Comparison of ENCODE assay signal across 8 cellular contexts in the genomic region with DNA sequence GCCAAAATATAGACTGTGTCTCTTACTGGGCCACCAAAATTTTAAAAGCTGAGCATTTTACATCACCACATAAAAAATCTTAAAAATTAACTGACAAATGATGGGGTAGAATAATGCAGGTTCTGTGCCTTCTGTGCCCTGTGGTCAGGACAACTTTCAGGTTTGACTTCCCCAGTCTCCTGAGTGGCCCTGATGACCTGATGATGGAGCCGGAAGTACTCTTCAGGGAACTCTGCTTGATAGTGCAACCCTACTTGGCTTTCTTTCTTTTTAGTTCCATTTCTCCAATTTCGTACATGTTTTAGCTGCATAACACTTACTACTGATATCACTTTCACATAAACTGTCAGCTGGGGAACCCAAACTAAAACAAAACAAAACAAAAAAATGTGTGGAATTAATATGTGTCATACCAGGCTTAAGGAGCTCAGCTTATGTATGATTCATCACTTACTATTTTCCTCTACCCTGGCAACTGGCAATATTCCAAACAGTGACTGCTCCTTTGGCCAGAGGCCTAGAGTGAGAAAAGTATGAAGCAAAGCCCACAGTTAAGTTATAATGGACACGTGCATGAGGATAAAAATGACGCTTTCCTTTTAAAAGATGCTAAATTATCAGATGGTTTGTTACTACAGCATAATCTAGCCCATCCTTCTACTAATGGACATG.
A peak's percentile ranks its signal among the peaks of the same experiment; 100 is the strongest.
DNase-seq lines count a peak whose midpoint lies in the region; ATAC-seq, FAIRE-seq and TF ChIP-seq lines count a peak whose summit lies in the region.

No MANE protein-coding gene starts in this region.

- H2BK5ac ChIP-seq in H1 (ENCODE audit: low read depth, low read length) = no peak overlapping the region

- no peak overlapping the region for H3K23ac ChIP-seq in H1 (ENCODE audit: insufficient read length)

- FAIRE-seq in H1 (lab: Jason Lieb, UNC) = no peak

- H3K27me3 Mint-ChIP-seq in stimulated activated naive B cell treated with anti-CD40 and anti-IgM and Interleukin-4, amounts not matched to agents 10 μg/mL and 1 μg/mL and 100 μg/mL, for 72 hours = no peaks in the 10 kb centered on the region

- H3K4me1 ChIP-seq in H1 (replicated peaks in 1 of 4; ENCODE audit: control insufficient read depth in 3 of 4, insufficient read depth in 4 of 4, low read length in 3 of 4) = no peaks in the 10 kb centered on the region

- TF ChIP-seq CTCF in H1 (IDR thresholded peaks at IDR 0.05; ENCODE audit: control extremely low read depth in 1 of 3, insufficient read depth in 1 of 3, low read depth in 1 of 3, low read length in 3 of 3) = no peak

- no peaks in the 10 kb centered on the region for H3K36me3 ChIP-seq in H1 (ENCODE audit: control insufficient read depth in 2 of 4, insufficient read depth in 4 of 4, low read length in 3 of 4)

- no peak overlapping the region for H4K8ac ChIP-seq in H1 (ENCODE audit: extremely low read depth, insufficient read depth, low read length)

- no peak for TF ChIP-seq RAD21 in H1 (IDR thresholded peaks at IDR 0.05 in 1 of 2, conservative IDR thresholded peaks at IDR 0.05 in 1 of 2; ENCODE audit: low read depth in 2 of 2, low read length in 2 of 2)

- H2BK15ac ChIP-seq in H1 (ENCODE audit: low read length) = no peak overlapping the region

- CTCF ChIA-PET in H1 (lab: Charles Lee; ENCODE audit: partially characterized antibody) = interaction anchor here (0.7 kb wide), 1 partner anchor 17 kb away, joined by 6 read pairs; no protein-coding TSS in a partner anchor

- H3K4me3 Mint-ChIP-seq in stimulated activated naive B cell treated with anti-CD40 and anti-IgM and Interleukin-4, amounts not matched to agents 10 μg/mL and 1 μg/mL and 100 μg/mL, for 72 hours = no peak overlapping the region

- peak; percentile 72 for DNase-seq in Daoy (ENCODE audit: low read depth)
- DNase-seq in NCI-H446 treated with DMSO at 0.1 percent for 48 hours (lab: John Stamatoyannopoulos, UW) = peak; percentile 95
- no peak for DNase-seq in H1 (ENCODE audit: low read depth in 1 of 2, low spot score in 2 of 2)
- DNase-seq in non-pigmented ciliary epithelial cell (ENCODE audit: low read depth) = peak; percentile 98
- no peak for DNase-seq in germinal center (ENCODE audit: low spot score)
- no peak for DNase-seq in stimulated activated naive B cell treated with anti-CD40 and anti-IgM and Interleukin-4, amounts not matched to agents 10 μg/mL and 1 μg/mL and 100 μg/mL, for 72 hours

- no peak for TF ChIP-seq EP300 in H1 (IDR thresholded peaks at IDR 0.05; ENCODE audit: borderline replicate concordance in 1 of 2, low read depth in 2 of 2, low read length in 2 of 2)

- H3K14ac ChIP-seq in H1 (ENCODE audit: insufficient read length) = no peak overlapping the region

- H3K9ac ChIP-seq in H1 (replicated peaks in 1 of 4; ENCODE audit: extremely low read depth in 1 of 4, low read depth in 3 of 4, low read length in 3 of 4) = no peak overlapping the region

- no peaks in the 10 kb centered on the region for H3K9me3 ChIP-seq in H1 (ENCODE audit: insufficient read depth in 2 of 2, low read depth in 1 of 2, low read length in 1 of 2)

- H2AFZ ChIP-seq in H1 (ENCODE audit: low read length) = peak overlapping the region; percentile 69; the same call in 1 of the 2 replicates

- WGBS in H1 (ENCODE audit: extremely low coverage in 1 of 2, insufficient coverage in 1 of 2, insufficient read length in 1 of 2, insufficient replicate concordance in 2 of 2, low coverage in 1 of 2, low lambda C conversion rate in 2 of 2, missing lambda C conversion rate in 1 of 2), 2 experiments = 93% methylated on average over 4 of the region's 4 CpGs; no CpG with 5 or more reads in 1 of the 2 experiments

- H4K5ac ChIP-seq in H1 (ENCODE audit: insufficient read length, low read depth, low read length) = no peak overlapping the region

- peaks cover 0 to 1% (median 0%) of the 10 kb centered on the region in 4 experiments; a peak in 1 of 7 replicates for H3K27me3 ChIP-seq in H1 (replicated peaks in 1 of 4; ENCODE audit: control insufficient read depth in 3 of 4, extremely low read depth in 1 of 4, insufficient read depth in 3 of 4, low read length in 3 of 4)

- no peak overlapping the region for H2BK20ac ChIP-seq in H1 (ENCODE audit: low read length)

- TF ChIP-seq POLR2A in H1 (IDR thresholded peaks at IDR 0.05; ENCODE audit: control extremely low read depth in 1 of 2, low read depth in 2 of 2, low read length in 2 of 2) = no peak

- no peak overlapping the region for H3K4me3 ChIP-seq in H1 (ENCODE audit: extremely low read depth in 1 of 4, insufficient read depth in 2 of 4, low read depth in 3 of 4, low read length in 4 of 4)

- no peak overlapping the region for H3K27ac Mint-ChIP-seq in stimulated activated naive B cell treated with anti-CD40 and anti-IgM and Interleukin-4, amounts not matched to agents 10 μg/mL and 1 μg/mL and 100 μg/mL, for 72 hours

- H3K4me1 Mint-ChIP-seq in stimulated activated naive B cell treated with anti-CD40 and anti-IgM and Interleukin-4, amounts not matched to agents 10 μg/mL and 1 μg/mL and 100 μg/mL, for 72 hours = no peaks in the 10 kb centered on the region

- H3K9me3 Mint-ChIP-seq in stimulated activated naive B cell treated with anti-CD40 and anti-IgM and Interleukin-4, amounts not matched to agents 10 μg/mL and 1 μg/mL and 100 μg/mL, for 72 hours = no peaks in the 10 kb centered on the region

- H4K20me1 ChIP-seq in H1 (replicated peaks in 1 of 2; ENCODE audit: control insufficient read depth in 1 of 2, insufficient read depth in 2 of 2, low read length in 2 of 2) = no peaks in the 10 kb centered on the region

- H3K36me3 Mint-ChIP-seq in stimulated activated naive B cell treated with anti-CD40 and anti-IgM and Interleukin-4, amounts not matched to agents 10 μg/mL and 1 μg/mL and 100 μg/mL, for 72 hours = no peaks in the 10 kb centered on the region

- H2BK12ac ChIP-seq in H1 (ENCODE audit: low read depth, low read length) = no peak overlapping the region

- H4K91ac ChIP-seq in H1 (replicated peaks; ENCODE audit: insufficient read length, low read length) = no peak overlapping the region

- H3K18ac ChIP-seq in H1 (ENCODE audit: extremely low read depth, low read length) = no peak overlapping the region

- H2BK120ac ChIP-seq in H1 (replicated peaks; ENCODE audit: low read depth, low read length) = no peak overlapping the region

- H3K23me2 ChIP-seq in H1 (ENCODE audit: low read depth, low read length) = no peaks in the 10 kb centered on the region

- ATAC-seq in HG03521 (IDR thresholded peaks at IDR 0.05; ENCODE audit: unreplicated experiment) (no peak), GM21360 (IDR thresholded peaks at IDR 0.05; ENCODE audit: unreplicated experiment) (no peak)
- ATAC-seq in stimulated activated naive B cell treated with anti-CD40 and anti-IgM and Interleukin-4, amounts not matched to agents 10 μg/mL and 1 μg/mL and 100 μg/mL, for 72 hours (replicated peaks) = no peak

- no peaks in the 10 kb centered on the region for H3K79me2 ChIP-seq in H1 (ENCODE audit: control insufficient read depth in 1 of 2, insufficient read depth in 2 of 2, low read length in 2 of 2)

- H3K79me1 ChIP-seq in H1 (ENCODE audit: low read depth, low read length) = no peaks in the 10 kb centered on the region

- no peak overlapping the region for H3K27ac ChIP-seq in H1 (ENCODE audit: low read depth, low read length)

- POLR2A ChIA-PET in H1 (lab: Charles Lee; ENCODE audit: partially characterized antibody) = no interaction called here

- H3K4me2 ChIP-seq in H1 (ENCODE audit: insufficient read depth in 1 of 2, low read depth in 2 of 2, low read length in 2 of 2) = no peak overlapping the region

- H2AK5ac ChIP-seq in H1 (ENCODE audit: low read depth, low read length) = no peak overlapping the region

- no peak overlapping the region for H3K56ac ChIP-seq in H1 (replicated peaks; ENCODE audit: insufficient read length, low read depth, low read length)

- H3K4ac ChIP-seq in H1 (replicated peaks; ENCODE audit: insufficient read length, low read depth, low read length) = no peak overlapping the region

TF ChIP-seq in H1, 55 proteins besides CTCF, POLR2A, EP300 and RAD21 (continues in another document):
- TF ChIP-seq, protein P1, sequence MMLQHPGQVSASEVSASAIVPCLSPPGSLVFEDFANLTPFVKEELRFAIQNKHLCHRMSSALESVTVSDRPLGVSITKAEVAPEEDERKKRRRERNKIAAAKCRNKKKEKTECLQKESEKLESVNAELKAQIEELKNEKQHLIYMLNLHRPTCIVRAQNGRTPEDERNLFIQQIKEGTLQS (IDR thresholded peaks at IDR 0.05; ENCODE audit: insufficient read depth, low read depth, low read length) = no peak
- TF ChIP-seq ZNF274 (IDR thresholded peaks at IDR 0.05; ENCODE audit: borderline replicate concordance, extremely low read depth, low read length) = no peak
- TF ChIP-seq SAP30 (IDR thresholded peaks at IDR 0.05; ENCODE audit: insufficient read depth, insufficient replicate concordance, low read length) = no peak
- no peak for TF ChIP-seq CREB1 (IDR thresholded peaks at IDR 0.05)

Comparison
In these comparisons a context has a peak if more than half of its experiments do, and no peak if none do; other contexts are left out.
1. DNase-seq: peak in Daoy (single experiment), NCI-H446 treated with DMSO at 0.1 percent for 48 hours (single experiment) and non-pigmented ciliary epithelial cell (single experiment); none in H1 (0 of 2), germinal center (single experiment) and stimulated activated naive B cell treated with anti-CD40 and anti-IgM and Interleukin-4, amounts not matched to agents 10 μg/mL and 1 μg/mL and 100 μg/mL, for 72 hours (single experiment).